8 cellular contexts compared by ENCODE assay signal in the genomic region with DNA sequence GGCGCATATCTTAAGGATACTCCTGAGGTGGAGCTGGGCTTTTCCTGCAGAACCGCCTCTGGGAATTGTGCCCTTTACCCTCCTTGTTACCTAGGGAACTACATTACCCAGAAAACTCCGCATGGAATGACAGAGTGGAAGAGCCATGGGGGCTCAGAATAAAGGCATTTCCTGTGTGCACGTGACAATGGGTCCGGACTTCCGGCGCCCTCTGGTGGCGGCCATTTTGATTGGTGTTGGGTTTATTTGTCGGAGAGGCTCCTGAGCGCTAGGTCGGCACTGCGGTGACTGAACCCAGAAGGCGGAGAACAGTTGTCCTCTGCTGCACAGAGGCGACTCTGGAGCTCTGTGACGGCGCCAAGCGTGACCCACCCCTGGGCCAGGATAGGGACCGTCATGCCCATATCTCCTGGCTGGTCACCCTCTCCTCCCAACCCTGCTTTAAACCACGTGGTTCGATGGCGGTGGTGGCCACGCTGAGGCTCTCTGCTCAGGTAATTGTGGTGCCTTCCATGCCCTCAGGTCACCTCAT. TPM values are rescaled to one million over a fixed set of nuclear protein-coding genes. Genes with fewer than 3 reads are reported as not detected.
DNase-seq lines count a peak whose midpoint lies in the region; ATAC-seq and TF ChIP-seq lines count a peak whose summit lies in the region.

Gene ZNF587B (plus strand): TSS at position 229 of the 532 bp plus-strand sequence. CDS start 230 bp downstream, at position 459.

- no peaks in the 10 kb centered on the region for H3K36me3 ChIP-seq in GM23248 (ENCODE audit: low read depth)
- H3K36me3 ChIP-seq in SK-N-SH (replicated peaks in 1 of 2; ENCODE audit: control insufficient read depth in 1 of 2, insufficient read depth in 2 of 2, low read length in 1 of 2) = peaks cover 5 to 9% of the 10 kb centered on the region in 2 experiments
- H3K36me3 ChIP-seq in iPS-20b (ENCODE audit: insufficient read depth, low read depth, low read length) = peaks cover 12% of the 10 kb centered on the region

- TF ChIP-seq CTCF in SK-N-SH (IDR thresholded peaks at IDR 0.05) (peak; percentile 42), cardiac fibroblast (IDR thresholded peaks at IDR 0.05; ENCODE audit: low read depth, low read length) (no peak)

- no peaks in the 10 kb centered on the region for H3K9me3 ChIP-seq in GM23248 (ENCODE audit: low read depth)
- no peaks in the 10 kb centered on the region for H3K9me3 ChIP-seq in SK-N-SH
- no peaks in the 10 kb centered on the region for H3K9me3 ChIP-seq in iPS-20b (ENCODE audit: insufficient read depth, low read depth, low read length)

- CTCF ChIA-PET in SK-N-SH (lab: Yijun Ruan, JAX) = interaction anchor here (0.8 to 1.3 kb wide), 3 partner anchors 11 to 21 kb away, joined by 3 to 5 read pairs (median 4); no protein-coding TSS in a partner anchor

- POLR2A ChIA-PET in SK-N-SH (lab: Yijun Ruan, JAX) = no interaction called here

- H3K27me3 ChIP-seq in GM23248 (replicated peaks; ENCODE audit: insufficient read depth) = no peaks in the 10 kb centered on the region
- H3K27me3 ChIP-seq in SK-N-SH (ENCODE audit: insufficient read depth) = no peaks in the 10 kb centered on the region
- H3K27me3 ChIP-seq in iPS-20b (ENCODE audit: insufficient read depth, low read length) = no peaks in the 10 kb centered on the region

- peak within 1 kb of the TSS; percentile 80 for H2AFZ ChIP-seq in GM23248
- H2AFZ ChIP-seq in SK-N-SH (ENCODE audit: low read depth) = no peak within 1 kb of the TSS

- H4K20me1 ChIP-seq in GM23248 (ENCODE audit: insufficient read depth) = no peaks in the 10 kb centered on the region
- peaks cover 6% of the 10 kb centered on the region; the same call in 1 of the 2 replicates for H4K20me1 ChIP-seq in SK-N-SH (ENCODE audit: insufficient read depth)

- H3K4me3 ChIP-seq in GM23248 = peak within 1 kb of the TSS; percentile 64
- no peak within 1 kb of the TSS for H3K4me3 ChIP-seq in SK-N-SH (ENCODE audit: low read depth in 2 of 2, low read length in 1 of 2)
- H3K4me3 ChIP-seq in cardiac fibroblast (replicated peaks in 1 of 2; ENCODE audit: low read depth in 2 of 2, low read length in 2 of 2) = peak within 1 kb of the TSS; percentile 61 to 67
- H3K4me3 ChIP-seq in iPS-20b (ENCODE audit: low read length) = peak within 1 kb of the TSS; percentile 90

- 31 to 32% methylated on average over 22 of the region's 22 CpGs for WGBS in GM23248 (ENCODE audit: low coverage in 1 of 2, low lambda C conversion rate in 2 of 2, missing lambda C conversion rate in 2 of 2), 2 experiments
- WGBS in SK-N-SH (ENCODE audit: low lambda C conversion rate) = 91% methylated on average over 15 of the region's 22 CpGs

- H3K9ac ChIP-seq in GM23248 = peak within 1 kb of the TSS; percentile 62
- no peak within 1 kb of the TSS for H3K9ac ChIP-seq in SK-N-SH
- peak within 1 kb of the TSS; percentile 97 for H3K9ac ChIP-seq in iPS-20b (ENCODE audit: low read depth, low read length)

- no peaks in the 10 kb centered on the region for H3K4me1 ChIP-seq in GM23248 (ENCODE audit: insufficient read depth)
- no peaks in the 10 kb centered on the region for H3K4me1 ChIP-seq in SK-N-SH (ENCODE audit: control insufficient read depth in 1 of 2, insufficient read depth in 2 of 2, low read depth in 1 of 2, low read length in 1 of 2)
- H3K4me1 ChIP-seq in iPS-20b (ENCODE audit: insufficient read depth, low read length) = no peaks in the 10 kb centered on the region; the same call in 1 of the 2 replicates

- H3K27ac ChIP-seq in GM23248 (peak within 1 kb of the TSS; percentile 31; the same call in 1 of the 2 replicates), SK-N-SH (ENCODE audit: low read depth in 2 of 2, low read length in 1 of 2) (no peak within 1 kb of the TSS), iPS-20b (ENCODE audit: low read length) (peak within 1 kb of the TSS; percentile 75)

- H3F3A ChIP-seq in GM23248 (ENCODE audit: insufficient read depth) (no peaks in the 10 kb centered on the region), SK-N-SH (replicated peaks; ENCODE audit: insufficient read depth) (no peaks in the 10 kb centered on the region)

- in situ Hi-C loops in GM23248 (cut with MboI) = no loop called here

- DNase-seq in GM23248 = peak; percentile 64
- DNase-seq in SK-N-SH = peak; percentile 50
- peak; percentile 89 to 90 for DNase-seq in cardiac fibroblast (ENCODE audit: low read depth in 2 of 2)
- peak; percentile 96 for DNase-seq in retina

- TF ChIP-seq RAD21 in SK-N-SH (IDR thresholded peaks at IDR 0.05; ENCODE audit: low read length) = peak; percentile 27

- H3K9me2 ChIP-seq in GM23248 (ENCODE audit: insufficient read depth) (no peaks in the 10 kb centered on the region), SK-N-SH (no peaks in the 10 kb centered on the region)

- TF ChIP-seq EP300 in SK-N-SH (IDR thresholded peaks at IDR 0.05; ENCODE audit: borderline replicate concordance in 1 of 2, low read depth in 1 of 2, low read length in 1 of 2) = no peak

- H3K4me2 ChIP-seq in GM23248 (ENCODE audit: unreplicated experiment) (peak within 1 kb of the TSS; percentile 76), SK-N-SH (no peak within 1 kb of the TSS)

- ATAC-seq in HG02973 (IDR thresholded peaks at IDR 0.05; ENCODE audit: unreplicated experiment) = no peak
- ATAC-seq in GM21786 (IDR thresholded peaks at IDR 0.05; ENCODE audit: unreplicated experiment) = no peak
- no peak for ATAC-seq in GM18909 (IDR thresholded peaks at IDR 0.05; ENCODE audit: poor library complexity, unreplicated experiment)

- peaks cover 78% of the 10 kb centered on the region for H3K79me2 ChIP-seq in GM23248 (ENCODE audit: insufficient read depth)
- H3K79me2 ChIP-seq in SK-N-SH (ENCODE audit: insufficient read depth) = peaks cover 75% of the 10 kb centered on the region

TF ChIP-seq in SK-N-SH, 30 proteins besides CTCF, POLR2A, EP300 and RAD21:
- TF ChIP-seq, protein P1, sequence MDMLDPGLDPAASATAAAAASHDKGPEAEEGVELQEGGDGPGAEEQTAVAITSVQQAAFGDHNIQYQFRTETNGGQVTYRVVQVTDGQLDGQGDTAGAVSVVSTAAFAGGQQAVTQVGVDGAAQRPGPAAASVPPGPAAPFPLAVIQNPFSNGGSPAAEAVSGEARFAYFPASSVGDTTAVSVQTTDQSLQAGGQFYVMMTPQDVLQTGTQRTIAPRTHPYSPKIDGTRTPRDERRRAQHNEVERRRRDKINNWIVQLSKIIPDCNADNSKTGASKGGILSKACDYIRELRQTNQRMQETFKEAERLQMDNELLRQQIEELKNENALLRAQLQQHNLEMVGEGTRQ (IDR thresholded peaks at IDR 0.05; ENCODE audit: borderline replicate concordance, low read depth, low read length) = no peak
- TF ChIP-seq JUND (IDR thresholded peaks at IDR 0.05) (no peak), USF1 (IDR thresholded peaks at IDR 0.05; ENCODE audit: borderline replicate concordance, low read depth) (0 out of 2 replicates have a peak, but pooled peaks have one; percentile 37)
- TF ChIP-seq, protein P2, sequence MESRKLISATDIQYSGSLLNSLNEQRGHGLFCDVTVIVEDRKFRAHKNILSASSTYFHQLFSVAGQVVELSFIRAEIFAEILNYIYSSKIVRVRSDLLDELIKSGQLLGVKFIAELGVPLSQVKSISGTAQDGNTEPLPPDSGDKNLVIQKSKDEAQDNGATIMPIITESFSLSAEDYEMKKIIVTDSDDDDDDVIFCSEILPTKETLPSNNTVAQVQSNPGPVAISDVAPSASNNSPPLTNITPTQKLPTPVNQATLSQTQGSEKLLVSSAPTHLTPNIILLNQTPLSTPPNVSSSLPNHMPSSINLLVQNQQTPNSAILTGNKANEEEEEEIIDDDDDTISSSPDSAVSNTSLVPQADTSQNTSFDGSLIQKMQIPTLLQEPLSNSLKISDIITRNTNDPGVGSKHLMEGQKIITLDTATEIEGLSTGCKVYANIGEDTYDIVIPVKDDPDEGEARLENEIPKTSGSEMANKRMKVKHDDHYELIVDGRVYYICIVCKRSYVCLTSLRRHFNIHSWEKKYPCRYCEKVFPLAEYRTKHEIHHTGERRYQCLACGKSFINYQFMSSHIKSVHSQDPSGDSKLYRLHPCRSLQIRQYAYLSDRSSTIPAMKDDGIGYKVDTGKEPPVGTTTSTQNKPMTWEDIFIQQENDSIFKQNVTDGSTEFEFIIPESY (IDR thresholded peaks at IDR 0.05; ENCODE audit: borderline replicate concordance, low read depth) = no peak

RNA-seq across cellular contexts. Expression of gene ZNF587B, which starts in this region (rescaled TPM):
- 10.1 and 14.0 TPM in 2 replicates for total RNA-seq in GM23248 (2014; rRNA removed; shearing (Covaris generic))
- 5.1 TPM in 2 replicates for polyA plus RNA-seq in GM23248 (2016; fragmentation: Nextera tagmentation; extraction: Ambion mirVana)
- 2.4 and 4.5 TPM in 2 replicates for polyA plus RNA-seq in SK-N-SH (2012; rRNA removed)
- 1.1 TPM in 2 replicates for polyA plus RNA-seq in SK-N-SH (2012; cell fraction: cytosol; rRNA removed)
- polyA plus RNA-seq in SK-N-SH (2012; cell fraction: nucleus; rRNA removed) = 9.4 and 15.1 TPM in 2 replicates

Comparison
In these comparisons a context has a peak if more than half of its experiments do, and no peak if none do; other contexts are left out.
1. H3K27ac ChIP-seq: peak in GM23248 (single experiment) and iPS-20b (single experiment); none in SK-N-SH (0 of 2).
2. H3K4me3 ChIP-seq: peak in GM23248 (single experiment), cardiac fibroblast (2 of 2) and iPS-20b (single experiment); none in SK-N-SH (0 of 2).
3. Peak in every context shown above with its lines, with median percentiles within 50 percentile points of each other: DNase-seq.